ENCODE assay signal across 11 cellular contexts in the genomic region with DNA sequence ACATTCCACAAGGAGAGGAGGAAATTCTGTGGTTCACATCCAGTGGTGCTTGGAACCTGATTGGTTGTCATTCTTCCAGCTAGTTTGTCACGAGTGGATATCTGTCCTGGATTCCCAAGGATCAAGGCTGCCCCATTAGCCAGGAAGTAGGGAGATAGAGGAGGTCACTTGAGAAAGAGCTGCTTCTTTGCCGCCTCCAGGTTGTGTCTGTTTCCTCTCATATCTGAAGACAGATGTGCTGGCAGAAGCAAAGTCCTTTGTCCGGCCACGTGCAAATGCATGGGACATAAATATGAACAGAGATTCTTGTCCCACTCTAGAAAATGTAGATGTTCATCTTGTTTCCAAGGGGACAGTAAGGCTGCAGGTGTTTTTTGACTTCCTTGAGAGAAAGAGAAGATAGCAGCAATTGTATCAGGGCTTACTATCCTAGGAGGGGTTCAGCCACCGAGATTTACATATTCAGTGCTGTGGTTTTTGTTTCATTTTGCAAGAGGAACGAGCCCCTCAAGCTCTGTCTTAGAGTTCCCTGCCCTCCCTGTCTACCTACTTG.
DNase-seq lines count a peak whose midpoint lies in the region; ATAC-seq and TF ChIP-seq lines count a peak whose summit lies in the region.
"Had no signal": no experiment of that assay in that cellular context is flagged by ENCODE, and none has a peak within 500 bp of the region (broad histone marks: within the 10 kb centered on the region; RNA-seq: fewer than 3 reads in every experiment).

No MANE protein-coding gene starts in this region.

- H3K27me3 Mint-ChIP-seq in stimulated activated naive B cell treated with anti-CD40 and anti-IgM and Interleukin-4, amounts not matched to agents 10 μg/mL and 1 μg/mL and 100 μg/mL, for 72 hours: peaks cover 0 to 3% of the 10 kb centered on the region in 2 donors

- H3K4me1 ChIP-seq in tibial artery: no peaks in the 10 kb centered on the region
- H3K4me1 ChIP-seq: esophagus muscularis mucosa had no signal

- DNase-seq in NOMO-1 treated with DMSO at 0.1 percent for 48 hours (lab: John Stamatoyannopoulos, UW; ENCODE audit: unreplicated experiment) (peak; percentile 25), tibial artery (no peak)
- DNase-seq in stimulated activated naive B cell treated with anti-CD40 and anti-IgM and Interleukin-4, amounts not matched to agents 10 μg/mL and 1 μg/mL and 100 μg/mL, for 72 hours: no peak
- no peak for DNase-seq in activated naive CD4-positive, alpha-beta T cell treated with anti-CD3 and anti-CD28 coated beads, Interleukin-2, amount 50 U/mL, for 72 hours (ENCODE audit: low spot score in 2 of 2)
- DNase-seq: activated T-cell treated with anti-CD3 and anti-CD28 coated beads, Interleukin-2, amount 50 U/mL, for 48 hours; DMS 273 treated with DMSO at 0.1 percent for 48 hours had no signal

- no peak overlapping the region for H3K27ac ChIP-seq in tibial artery
- H3K27ac ChIP-seq: esophagus muscularis mucosa had no signal

- peaks cover 18 to 31% of the 10 kb centered on the region in 2 donors for H3K36me3 Mint-ChIP-seq in stimulated activated naive B cell treated with anti-CD40 and anti-IgM and Interleukin-4, amounts not matched to agents 10 μg/mL and 1 μg/mL and 100 μg/mL, for 72 hours
- H3K36me3 Mint-ChIP-seq in activated naive CD4-positive, alpha-beta T cell treated with anti-CD3 and anti-CD28 coated beads, Interleukin-2, amount 50 U/mL, for 72 hours: no peaks in the 10 kb centered on the region

- peaks cover 0 to 5% of the 10 kb centered on the region in 2 donors for H3K27me3 ChIP-seq in tibial artery

- H3K4me3 Mint-ChIP-seq in stimulated activated naive B cell treated with anti-CD40 and anti-IgM and Interleukin-4, amounts not matched to agents 10 μg/mL and 1 μg/mL and 100 μg/mL, for 72 hours: peak overlapping the region; percentile 87 to 91
- H3K4me3 Mint-ChIP-seq: nephron had no signal

- TF ChIP-seq CTCF in tibial artery (IDR thresholded peaks at IDR 0.05): no peak

- no peaks in the 10 kb centered on the region for H3K9me3 Mint-ChIP-seq in stimulated activated naive B cell treated with anti-CD40 and anti-IgM and Interleukin-4, amounts not matched to agents 10 μg/mL and 1 μg/mL and 100 μg/mL, for 72 hours
- no peaks in the 10 kb centered on the region for H3K9me3 Mint-ChIP-seq in activated naive CD4-positive, alpha-beta T cell treated with anti-CD3 and anti-CD28 coated beads, Interleukin-2, amount 50 U/mL, for 72 hours

- H3K4me1 Mint-ChIP-seq in stimulated activated naive B cell treated with anti-CD40 and anti-IgM and Interleukin-4, amounts not matched to agents 10 μg/mL and 1 μg/mL and 100 μg/mL, for 72 hours: peaks cover 31 to 48% of the 10 kb centered on the region in 2 donors
- H3K4me1 Mint-ChIP-seq: nephron had no signal

- ATAC-seq in GM19328 (IDR thresholded peaks at IDR 0.05; ENCODE audit: unreplicated experiment) (peak; percentile 60), HG02938 (IDR thresholded peaks at IDR 0.05; ENCODE audit: unreplicated experiment) (peak; percentile 59), GM19395 (IDR thresholded peaks at IDR 0.05; ENCODE audit: unreplicated experiment) (no peak)
- peak; percentile 84 to 85 for ATAC-seq in stimulated activated naive B cell treated with anti-CD40 and anti-IgM and Interleukin-4, amounts not matched to agents 10 μg/mL and 1 μg/mL and 100 μg/mL, for 72 hours (replicated peaks)
- ATAC-seq in activated naive CD4-positive, alpha-beta T cell treated with anti-CD3 and anti-CD28 coated beads, Interleukin-2, amount 50 U/mL, for 72 hours: no peak

- no peaks in the 10 kb centered on the region for H3K36me3 ChIP-seq in tibial artery
- H3K36me3 ChIP-seq: esophagus muscularis mucosa had no signal

- intact Hi-C loops in tibial artery (cut with DNase I; ENCODE audit: low total_unique reads): no loop called here

- no peaks in the 10 kb centered on the region for H3K9me3 ChIP-seq in tibial artery
- H3K9me3 ChIP-seq: esophagus muscularis mucosa had no signal

- peak overlapping the region; percentile 96 for H3K27ac Mint-ChIP-seq in stimulated activated naive B cell treated with anti-CD40 and anti-IgM and Interleukin-4, amounts not matched to agents 10 μg/mL and 1 μg/mL and 100 μg/mL, for 72 hours
- no peak overlapping the region for H3K27ac Mint-ChIP-seq in activated naive CD4-positive, alpha-beta T cell treated with anti-CD3 and anti-CD28 coated beads, Interleukin-2, amount 50 U/mL, for 72 hours
- H3K27ac Mint-ChIP-seq: nephron had no signal

- no peak overlapping the region for H3K4me3 ChIP-seq in tibial artery
- H3K4me3 ChIP-seq: esophagus muscularis mucosa had no signal

Comparison
In these comparisons a context has a peak if more than half of its experiments do, and no peak if none do; other contexts are left out.
1. ATAC-seq: peak in GM19328 (single experiment), HG02938 (single experiment) and stimulated activated naive B cell treated with anti-CD40 and anti-IgM and Interleukin-4, amounts not matched to agents 10 μg/mL and 1 μg/mL and 100 μg/mL, for 72 hours (2 of 2); none in activated naive CD4-positive, alpha-beta T cell treated with anti-CD3 and anti-CD28 coated beads, Interleukin-2, amount 50 U/mL, for 72 hours (0 of 2) and GM19395 (single experiment).